9 cellular contexts compared by ENCODE assay signal in genomic region chr1:156128749-156129682, GRCh38. TPM values are rescaled to one million over a fixed set of nuclear protein-coding genes. Genes with fewer than 3 reads are reported as not detected.
DNase-seq lines count a peak whose midpoint lies in the region; ATAC-seq and TF ChIP-seq lines count a peak whose summit lies in the region.
"Had no signal": no experiment of that assay in that cellular context is flagged by ENCODE, and none has a peak within 500 bp of the region (broad histone marks: within the 10 kb centered on the region; RNA-seq: fewer than 3 reads in every experiment).

No MANE protein-coding gene starts in this region.

- TF ChIP-seq POLR2A in upper lobe of left lung (IDR thresholded peaks at IDR 0.05), result no peak

- DNase-seq in activated CD4-positive, alpha-beta T cell treated with anti-CD3 and anti-CD28 coated beads, Interleukin-2, amount 10 ng/mL, durations not matched to agents 24 days and 14 days, result no peak
- no peak for DNase-seq in activated CD4-positive, alpha-beta T cell treated with anti-CD3 and anti-CD28 coated beads, Interleukin-2, amount 50 U/mL, for 4 hours
- DNase-seq in caudate nucleus (lab: John Stamatoyannopoulos, UW) (no peak), medulla oblongata (ENCODE audit: extremely low spot score) (peak; percentile 66), upper lobe of left lung (no peak), T1000 (lab: John Stamatoyannopoulos, UW) (no peak), DMS153 (lab: John Stamatoyannopoulos, UW) (no peak), NCI-H748 (lab: John Stamatoyannopoulos, UW; ENCODE audit: unreplicated experiment) (no peak)

- H3K27me3 ChIP-seq in upper lobe of left lung, result no peaks in the 10 kb centered on the region

- H3K27ac ChIP-seq in caudate nucleus (ENCODE audit: low read depth, low read length), result peak overlapping the region; percentile 77
- peak overlapping the region; percentile 87 to 97 (median 94) for H3K27ac ChIP-seq in upper lobe of left lung

- H3K27ac Mint-ChIP-seq in activated CD4-positive, alpha-beta T cell treated with anti-CD3 and anti-CD28 coated beads, Interleukin-2, amount 10 ng/mL, durations not matched to agents 24 days and 14 days, result no peak overlapping the region

- peak overlapping the region in 1 of 4 donors; percentile 9 for H3K4me3 ChIP-seq in upper lobe of left lung

- no peak for TF ChIP-seq EP300 in upper lobe of left lung (IDR thresholded peaks at IDR 0.05)

- H3K27me3 Mint-ChIP-seq in activated CD4-positive, alpha-beta T cell treated with anti-CD3 and anti-CD28 coated beads, Interleukin-2, amount 10 ng/mL, durations not matched to agents 24 days and 14 days, result peaks cover 3% of the 10 kb centered on the region

- WGBS in upper lobe of left lung, 2 donors, result 36 to 43% methylated on average over 8 of the region's 8 CpGs

- H3K9me3 Mint-ChIP-seq in activated CD4-positive, alpha-beta T cell treated with anti-CD3 and anti-CD28 coated beads, Interleukin-2, amount 10 ng/mL, durations not matched to agents 24 days and 14 days, result no peaks in the 10 kb centered on the region

- intact Hi-C loops in activated CD4-positive, alpha-beta T cell treated with anti-CD3 and anti-CD28 coated beads, Interleukin-2, amount 10 ng/mL, durations not matched to agents 24 days and 14 days (cut with micrococcal nuclease), result no loop called here

- H3K36me3 ChIP-seq in upper lobe of left lung, result peaks cover 17 to 37% (median 34%) of the 10 kb centered on the region in 4 donors

- no peak for TF ChIP-seq CTCF in upper lobe of left lung (IDR thresholded peaks at IDR 0.05)

- H3K4me3 Mint-ChIP-seq in activated CD4-positive, alpha-beta T cell treated with anti-CD3 and anti-CD28 coated beads, Interleukin-2, amount 10 ng/mL, durations not matched to agents 24 days and 14 days, result peak overlapping the region; percentile 28
- H3K4me3 Mint-ChIP-seq: B cell had no signal

- peaks cover 67 to 70% (median 68%) of the 10 kb centered on the region in 4 donors for H3K4me1 ChIP-seq in upper lobe of left lung

- peaks cover 2% of the 10 kb centered on the region for H3K36me3 Mint-ChIP-seq in activated CD4-positive, alpha-beta T cell treated with anti-CD3 and anti-CD28 coated beads, Interleukin-2, amount 10 ng/mL, durations not matched to agents 24 days and 14 days (ENCODE audit: low read depth)

- peak in 1 of 2 donors; percentile 1 for ATAC-seq in upper lobe of left lung (ENCODE audit: low FRiP score in 2 of 2)

- H3K9me3 ChIP-seq in upper lobe of left lung, result no peaks in the 10 kb centered on the region

- H3K4me1 Mint-ChIP-seq in activated CD4-positive, alpha-beta T cell treated with anti-CD3 and anti-CD28 coated beads, Interleukin-2, amount 10 ng/mL, durations not matched to agents 24 days and 14 days, result peaks cover 52% of the 10 kb centered on the region

RNA-seq across cellular contexts. Expression of gene LMNA, which starts 14.5 kb away (rescaled TPM):
- 105 and 110 TPM in 2 replicates for total RNA-seq in activated CD4-positive, alpha-beta T cell treated with anti-CD3 and anti-CD28 coated beads, Interleukin-2, amount 10 ng/mL, durations not matched to agents 24 days and 14 days
- total RNA-seq in upper lobe of left lung, result 1,000 to 10,000 TPM in 1 of 6 donors, 100 to 1,000 TPM in 5; 156 to 1,281 (median 388) TPM

RNA-seq across cellular contexts. Expression of gene SEMA4A, which starts 24.4 kb away (rescaled TPM):
- total RNA-seq in activated CD4-positive, alpha-beta T cell treated with anti-CD3 and anti-CD28 coated beads, Interleukin-2, amount 10 ng/mL, durations not matched to agents 24 days and 14 days, result 12.1 and 12.7 TPM in 2 replicates
- total RNA-seq in upper lobe of left lung, result 10 to 100 TPM; 28.9 to 65.9 (median 33.5) TPM

RNA-seq across cellular contexts. Expression of gene MEX3A, which starts 46.8 kb away (rescaled TPM):
- total RNA-seq in activated CD4-positive, alpha-beta T cell treated with anti-CD3 and anti-CD28 coated beads, Interleukin-2, amount 10 ng/mL, durations not matched to agents 24 days and 14 days, result 0.24 and 0.84 TPM in 2 replicates
- 1 to 10 TPM in 2 of 6 donors, under 1 TPM in 3, not detected in 1; 0.26 to 2.0 (median 1.00) TPM for total RNA-seq in upper lobe of left lung
